Comparison of ENCODE assay signal across 1 cellular context in genomic region chr9:79565245-79565644, GRCh38.
TF ChIP-seq lines count a peak whose summit lies in the region.

No MANE protein-coding gene starts in this region.

TF ChIP-seq in SK-N-SH, 30 proteins besides CTCF, POLR2A, EP300 and RAD21 (continued from another document):
- TF ChIP-seq REST (IDR thresholded peaks at IDR 0.05; ENCODE audit: low read depth, low read length) (no peak), FOXJ3 (CRISPR knock-in tag; IDR thresholded peaks at IDR 0.05) (no peak), PBX3 (IDR thresholded peaks at IDR 0.05) (no peak), SIN3A (IDR thresholded peaks at IDR 0.05; ENCODE audit: borderline replicate concordance, low read depth, low read length) (no peak), FOXM1 (IDR thresholded peaks at IDR 0.05; ENCODE audit: low read depth) (no peak), MEF2A (IDR thresholded peaks at IDR 0.05; ENCODE audit: borderline replicate concordance, low read depth) (no peak), POLR2AphosphoS5 (IDR thresholded peaks at IDR 0.05; ENCODE audit: low read depth, low read length) (no peak), MXI1 (IDR thresholded peaks at IDR 0.05; ENCODE audit: low read depth, low read length) (no peak), RXRA (IDR thresholded peaks at IDR 0.05; ENCODE audit: borderline replicate concordance, low read depth) (no peak)
